Comparison of ENCODE assay signal across 9 cellular contexts in genomic region chr20:34559311-34560140, GRCh38. TPM values are rescaled to one million over a fixed set of nuclear protein-coding genes. Genes with fewer than 3 reads are reported as not detected.
DNase-seq lines count a peak whose midpoint lies in the region; ATAC-seq and TF ChIP-seq lines count a peak whose summit lies in the region.
"Had no signal": no experiment of that assay in that cellular context is flagged by ENCODE, and none has a peak within 500 bp of the region (broad histone marks: within the 10 kb centered on the region; RNA-seq: fewer than 3 reads in every experiment).

No MANE protein-coding gene starts in this region.

- no peaks in the 10 kb centered on the region for H3K27me3 ChIP-seq in naive thymus-derived CD4-positive, alpha-beta T cell (ENCODE audit: control insufficient read depth in 2 of 2, insufficient read depth in 2 of 2, low read length in 2 of 2)
- no peaks in the 10 kb centered on the region for H3K27me3 ChIP-seq in uterus

- intact Hi-C loops in naive thymus-derived CD4-positive, alpha-beta T cell (cut with micrococcal nuclease): loop anchor here (2.0 kb wide), 3 partner anchors 15 to 827 kb away; no protein-coding TSS in a partner anchor
- intact Hi-C loops in uterus (cut with DNase I; ENCODE audit: low total_unique reads): no loop called here

- peak overlapping the region; percentile 66 to 72 for H3K4me3 Mint-ChIP-seq in effector memory CD8-positive, alpha-beta T cell
- H3K4me3 Mint-ChIP-seq in naive thymus-derived CD4-positive, alpha-beta T cell: peak overlapping the region; percentile 60 to 82 (median 75)

- CTCF ChIA-PET in naive thymus-derived CD4-positive, alpha-beta T cell (lab: Charles Lee): no interaction called here

- H3K27ac ChIP-seq in naive thymus-derived CD4-positive, alpha-beta T cell (ENCODE audit: low read depth, low read length): peak overlapping the region; percentile 97
- peak overlapping the region; percentile 92 to 95 for H3K27ac ChIP-seq in uterus
- H3K27ac ChIP-seq: SK-N-MC had no signal

- H3K36me3 ChIP-seq in naive thymus-derived CD4-positive, alpha-beta T cell (ENCODE audit: control insufficient read depth in 2 of 3, insufficient read depth in 3 of 3, low read length in 3 of 3): no peaks in the 10 kb centered on the region
- no peaks in the 10 kb centered on the region for H3K36me3 ChIP-seq in uterus

- TF ChIP-seq POLR2A in uterus (IDR thresholded peaks at IDR 0.05): no peak

- ATAC-seq in effector memory CD8-positive, alpha-beta T cell (replicated peaks): no peak
- ATAC-seq in naive thymus-derived CD4-positive, alpha-beta T cell: no peak
- ATAC-seq in GM21423 (IDR thresholded peaks at IDR 0.05; ENCODE audit: unreplicated experiment): no peak
- ATAC-seq in GM21723 (IDR thresholded peaks at IDR 0.05; ENCODE audit: unreplicated experiment): no peak

- H3K9me3 Mint-ChIP-seq in effector memory CD8-positive, alpha-beta T cell: no peaks in the 10 kb centered on the region
- peaks cover 0 to 2% (median 0%) of the 10 kb centered on the region in 11 donors for H3K9me3 Mint-ChIP-seq in naive thymus-derived CD4-positive, alpha-beta T cell

- H3K4me3 ChIP-seq in naive thymus-derived CD4-positive, alpha-beta T cell (ENCODE audit: low read length): no peak overlapping the region
- peak overlapping the region; percentile 59 to 83 for H3K4me3 ChIP-seq in uterus
- H3K4me3 ChIP-seq: SK-N-MC had no signal

- no peaks in the 10 kb centered on the region for H3K27me3 Mint-ChIP-seq in effector memory CD8-positive, alpha-beta T cell
- no peaks in the 10 kb centered on the region for H3K27me3 Mint-ChIP-seq in naive thymus-derived CD4-positive, alpha-beta T cell

- DNase-seq in stimulated activated CD4-positive, alpha-beta T cell treated with anti-CD3 and anti-CD28 coated beads, Interleukin-15, amount 100 ng/mL, for 24 hours: peak; percentile 17
- no peak for DNase-seq in stimulated activated CD4-positive, alpha-beta T cell treated with anti-CD3 and anti-CD28 coated beads, Interleukin-1b, Interleukin-23, amount 100 ng/mL, for 48 hours
- peak in 1 of 3 experiments; percentile 22 for DNase-seq in effector memory CD8-positive, alpha-beta T cell
- peak in 4 of 9 donors; percentile 22 to 41 (median 28) for DNase-seq in naive thymus-derived CD4-positive, alpha-beta T cell
- DNase-seq in uterus (peak; percentile 41 to 45), SHP77 (lab: John Stamatoyannopoulos, UW) (no peak)

- peaks cover 8 to 12% of the 10 kb centered on the region in 2 donors for H3K4me1 Mint-ChIP-seq in effector memory CD8-positive, alpha-beta T cell (ENCODE audit: low read depth in 2 of 2)
- peaks cover 8 to 14% (median 13%) of the 10 kb centered on the region in 7 donors for H3K4me1 Mint-ChIP-seq in naive thymus-derived CD4-positive, alpha-beta T cell

- H3K27ac Mint-ChIP-seq in effector memory CD8-positive, alpha-beta T cell: peak overlapping the region; percentile 41 to 87
- peak overlapping the region in 8 of 9 donors; percentile 63 to 95 (median 82) for H3K27ac Mint-ChIP-seq in naive thymus-derived CD4-positive, alpha-beta T cell

- POLR2A ChIA-PET in naive thymus-derived CD4-positive, alpha-beta T cell (lab: Charles Lee): interaction anchor here (1.0 kb wide), 1 partner anchor 29 kb away, joined by 4 read pairs; no protein-coding TSS in a partner anchor

- H3K36me3 Mint-ChIP-seq in effector memory CD8-positive, alpha-beta T cell (ENCODE audit: insufficient read depth): peaks cover 24% of the 10 kb centered on the region
- peaks cover 0 to 2% (median 0%) of the 10 kb centered on the region in 5 donors for H3K36me3 Mint-ChIP-seq in naive thymus-derived CD4-positive, alpha-beta T cell

- TF ChIP-seq CTCF in uterus (IDR thresholded peaks at IDR 0.05): no peak

- H3K9me3 ChIP-seq in naive thymus-derived CD4-positive, alpha-beta T cell (ENCODE audit: control insufficient read depth in 2 of 3, low read length in 3 of 3): no peaks in the 10 kb centered on the region
- no peaks in the 10 kb centered on the region for H3K9me3 ChIP-seq in uterus

- peaks cover 4 to 8% of the 10 kb centered on the region in 2 donors for H3K4me1 ChIP-seq in naive thymus-derived CD4-positive, alpha-beta T cell (ENCODE audit: control insufficient read depth in 2 of 2, insufficient read depth in 2 of 2, low read length in 2 of 2)
- H3K4me1 ChIP-seq in uterus: peaks cover 0 to 6% of the 10 kb centered on the region in 2 donors

RNA-seq across cellular contexts. Expression of gene MAP1LC3A, which starts 1.0 kb away (rescaled TPM):
- 10 to 100 TPM in 1 of 5 experiments, 1 to 10 TPM in 2, under 1 TPM in 2; 0.60 to 10.3 (median 6.3) TPM for total RNA-seq in naive thymus-derived CD4-positive, alpha-beta T cell
- polyA plus RNA-seq in naive thymus-derived CD4-positive, alpha-beta T cell: 1 to 10 TPM; 1.1 to 1.7 TPM
- total RNA-seq in uterus: 10 to 100 TPM in 3 of 4 donors, 1 to 10 TPM in 1; 6.7 to 57.1 (median 20.0) TPM

RNA-seq across cellular contexts. Expression of gene DYNLRB1, which starts 43.3 kb away (rescaled TPM):
- total RNA-seq in naive thymus-derived CD4-positive, alpha-beta T cell: 10 to 100 TPM; 45.9 to 91.9 (median 60.7) TPM
- polyA plus RNA-seq in naive thymus-derived CD4-positive, alpha-beta T cell: 100 to 1,000 TPM; 246 to 275 TPM
- total RNA-seq in uterus: 100 to 1,000 TPM in 3 of 4 donors, 10 to 100 TPM in 1; 20.8 to 289 (median 149) TPM

Comparison
In these comparisons a context has a peak if more than half of its experiments do, and no peak if none do; other contexts are left out.
1. DNase-seq: peak in stimulated activated CD4-positive, alpha-beta T cell treated with anti-CD3 and anti-CD28 coated beads, Interleukin-15, amount 100 ng/mL, for 24 hours (single experiment) and uterus (2 of 2); none in stimulated activated CD4-positive, alpha-beta T cell treated with anti-CD3 and anti-CD28 coated beads, Interleukin-1b, Interleukin-23, amount 100 ng/mL, for 48 hours (single experiment) and SHP77 (0 of 2).